8 cellular contexts compared by ENCODE assay signal in genomic region chr6:137641474-137642077, GRCh38.
DNase-seq lines count a peak whose midpoint lies in the region; ATAC-seq and TF ChIP-seq lines count a peak whose summit lies in the region.

No MANE protein-coding gene starts in this region.

- DNase-seq in Right ventricle myocardium inferior (ENCODE audit: missing footprints) (peak; percentile 66), cardiac septum (ENCODE audit: low spot score) (no peak), NCI-H82 (lab: John Stamatoyannopoulos, UW) (peak; percentile 80), endothelial cell (ENCODE audit: low spot score) (peak; percentile 64), mucosa of gallbladder (ENCODE audit: low spot score) (peak; percentile 84)
- peak; percentile 24 to 39 for DNase-seq in activated CD8-positive, alpha-beta memory T cell treated with anti-CD3 and anti-CD28 coated beads for 1 hour (ENCODE audit: extremely low read depth in 1 of 2, low read depth in 1 of 2)
- peak; percentile 11 for DNase-seq in stimulated activated CD8-positive, alpha-beta memory T cell treated with anti-CD3 and anti-CD28 coated beads, Interleukin-7, amount 100 ng/mL, for 24 hours (ENCODE audit: low read depth)

- peak; percentile 95 for ATAC-seq in Right ventricle myocardium inferior
- ATAC-seq in HG03469 (IDR thresholded peaks at IDR 0.05; ENCODE audit: unreplicated experiment): peak; percentile 41

- no peaks in the 10 kb centered on the region for H3K9me3 Mint-ChIP-seq in endothelial cell (ENCODE audit: unreplicated experiment)

- no peaks in the 10 kb centered on the region for H3K4me1 Mint-ChIP-seq in endothelial cell (ENCODE audit: unreplicated experiment)

- peak; percentile 51 for TF ChIP-seq CTCF in endothelial cell (IDR thresholded peaks at IDR 0.05; ENCODE audit: unreplicated experiment)

- intact Hi-C loops in Right ventricle myocardium inferior (cut with DNase I): loop anchor here (1.0 to 10.0 kb wide), 5 partner anchors 371 to 807 kb away; no protein-coding TSS in a partner anchor
- intact Hi-C loops in cardiac septum (cut with DNase I): loop anchor here (1.0 to 10.0 kb wide), 3 partner anchors 374 to 907 kb away; no protein-coding TSS in a partner anchor

- H3K27ac Mint-ChIP-seq in endothelial cell (ENCODE audit: unreplicated experiment): no peak overlapping the region

- peaks cover 1% of the 10 kb centered on the region for H3K27me3 Mint-ChIP-seq in endothelial cell (ENCODE audit: unreplicated experiment)

- no peaks in the 10 kb centered on the region for H3K36me3 Mint-ChIP-seq in endothelial cell (ENCODE audit: low read depth, unreplicated experiment)

- H3K4me3 Mint-ChIP-seq in endothelial cell (ENCODE audit: unreplicated experiment): no peak overlapping the region
